Comparison of ENCODE assay signal across 18 cellular contexts in genomic region chr22:28793976-28794584, GRCh38. TPM values are rescaled to one million over a fixed set of nuclear protein-coding genes. Genes with fewer than 3 reads are reported as not detected.
DNase-seq lines count a peak whose midpoint lies in the region; ATAC-seq and TF ChIP-seq lines count a peak whose summit lies in the region.
"Had no signal": no experiment of that assay in that cellular context is flagged by ENCODE, and none has a peak within 500 bp of the region (broad histone marks: within the 10 kb centered on the region; RNA-seq: fewer than 3 reads in every experiment).

No MANE protein-coding gene starts in this region.

- peaks cover 58 to 98% (median 82%) of the 10 kb centered on the region in 11 experiments for H4K20me1 ChIP-seq in BLaER1 treated with 17β-estradiol and CSF1 and Interleukin-3, amounts not matched to agents 10 nM and 100 nM
- peaks cover 40% of the 10 kb centered on the region for H4K20me1 ChIP-seq in PC-3 (ENCODE audit: low read length)

- peak overlapping the region in 8 of 10 experiments; percentile 89 to 99 (median 95); a peak in 13 of 20 replicates for H3K4me3 ChIP-seq in BLaER1 treated with 17β-estradiol and CSF1 and Interleukin-3, amounts not matched to agents 10 nM and 100 nM
- no peak overlapping the region for H3K4me3 ChIP-seq in CD8-positive, alpha-beta memory T cell (ENCODE audit: low read length)
- H3K4me3 ChIP-seq in liver (ENCODE audit: low read depth in 1 of 3, low read length in 3 of 3) (no peak overlapping the region), PC-3 (ENCODE audit: low read length) (no peak overlapping the region), lower leg skin (ENCODE audit: low read depth, poor library complexity, severe bottlenecking) (no peak overlapping the region)
- H3K4me3 ChIP-seq: HAP-1, mucosa of descending colon, ovary, skin epidermis, tibial nerve had no signal

- BruUV-seq in PC-3 (replicated peaks; lab: Mats Ljungman, UMichigan): no TSS peak

- peak overlapping the region; percentile 76 to 97 (median 91); a peak in 21 of 22 replicates for H3K4me2 ChIP-seq in BLaER1 treated with 17β-estradiol and CSF1 and Interleukin-3, amounts not matched to agents 10 nM and 100 nM
- H3K4me2 ChIP-seq in PC-3 (ENCODE audit: low read length): no peak overlapping the region

- no peaks in the 10 kb centered on the region for H3K9me3 Mint-ChIP-seq in CD8-positive, alpha-beta memory T cell
- H3K9me3 Mint-ChIP-seq in WTC11: no peaks in the 10 kb centered on the region
- H3K9me3 Mint-ChIP-seq: activated T-cell treated with anti-CD3 and anti-CD28 coated beads, Interleukin-2, amount 50 U/mL, for 4 hours; dendritic cell treated with granulocyte-macrophage colony-stimulating factor and Interleukin-4, amounts not matched to agents 40 ng/mL and 50 ng/mL, for 4 days had no signal

- H3K27ac Mint-ChIP-seq in CD8-positive, alpha-beta memory T cell: peak overlapping the region in 6 of 8 donors; percentile 42 to 77 (median 50)
- H3K27ac Mint-ChIP-seq in WTC11: peak overlapping the region; percentile 59
- H3K27ac Mint-ChIP-seq: activated CD4-positive, alpha-beta T cell treated with anti-CD3 and anti-CD28 coated beads for 36 hours had no signal

- ATAC-seq in WTC11: no peak
- ATAC-seq in PC-3: no peak
- ATAC-seq in HG03095 (IDR thresholded peaks at IDR 0.05; ENCODE audit: unreplicated experiment): no peak
- ATAC-seq: activated CD4-positive, alpha-beta T cell treated with anti-CD3 and anti-CD28 coated beads for 36 hours; activated T-cell treated with anti-CD3 and anti-CD28 coated beads, Interleukin-2, amount 50 U/mL, for 4 hours; mucosa of descending colon had no signal

- DNase-seq in CD8-positive, alpha-beta memory T cell: no peak
- no peak for DNase-seq in WTC11 (ENCODE audit: low spot score)
- no peak for DNase-seq in PC-3
- no peak for DNase-seq in NOMO-1 treated with dmso at 0.1 percent for 144 hours (lab: John Stamatoyannopoulos, UW; ENCODE audit: unreplicated experiment)
- no peak for DNase-seq in lower leg skin (ENCODE audit: low spot score in 2 of 2)
- DNase-seq: activated CD4-positive, alpha-beta T cell treated with anti-CD3 and anti-CD28 coated beads for 36 hours; activated T-cell treated with anti-CD3 and anti-CD28 coated beads, Interleukin-2, amount 50 U/mL, for 4 hours; C1 segment of cervical spinal cord; mucosa of descending colon; NCI-H1092 treated with DMSO at 0.1 percent for 48 hours; ovary had no signal

- no peaks in the 10 kb centered on the region for H3K9me2 ChIP-seq in PC-3 (replicated peaks; ENCODE audit: low read length)

- CTCF ChIA-PET in CD8-positive, alpha-beta memory T cell (lab: Charles Lee): interaction anchor here (1.2 to 1.5 kb wide), 2 partner anchors 18 to 35 kb away, joined by 4 to 5 read pairs; no protein-coding TSS in a partner anchor
- CTCF ChIA-PET in WTC11 (lab: Charles Lee): no interaction called here
- CTCF ChIA-PET in PC-3 (lab: Charles Lee): no interaction called here

- H2AFZ ChIP-seq in PC-3 (ENCODE audit: low read length): no peak overlapping the region

- H3K4me3 Mint-ChIP-seq in CD8-positive, alpha-beta memory T cell: peak overlapping the region in 4 of 7 donors; percentile 2 to 27 (median 8)
- no peak overlapping the region for H3K4me3 Mint-ChIP-seq in WTC11
- H3K4me3 Mint-ChIP-seq: activated CD4-positive, alpha-beta T cell treated with anti-CD3 and anti-CD28 coated beads for 36 hours; activated T-cell treated with anti-CD3 and anti-CD28 coated beads, Interleukin-2, amount 50 U/mL, for 4 hours; dendritic cell treated with granulocyte-macrophage colony-stimulating factor and Interleukin-4, amounts not matched to agents 40 ng/mL and 50 ng/mL, for 4 days had no signal

- WGBS in liver: 59% methylated on average over 4 of the region's 4 CpGs
- 74 to 76% methylated on average over 4 of the region's 4 CpGs for WGBS in lower leg skin, 2 donors

- H3K4me1 ChIP-seq in BLaER1 treated with 17β-estradiol and CSF1 and Interleukin-3, amounts not matched to agents 10 nM and 100 nM: peaks cover 74 to 92% (median 83%) of the 10 kb centered on the region in 10 experiments
- peaks cover 67% of the 10 kb centered on the region for H3K4me1 ChIP-seq in CD8-positive, alpha-beta memory T cell (ENCODE audit: insufficient read depth, low read length)
- H3K4me1 ChIP-seq in liver (ENCODE audit: control insufficient read depth in 4 of 4, insufficient read depth in 4 of 4, low read length in 3 of 4): peaks cover 0 to 31% (median 13%) of the 10 kb centered on the region in 4 donors
- peaks cover 5% of the 10 kb centered on the region; the same call in 1 of the 2 replicates for H3K4me1 ChIP-seq in PC-3 (ENCODE audit: insufficient read depth, low read length)

- peaks cover 25% of the 10 kb centered on the region for H3K79me2 ChIP-seq in PC-3 (ENCODE audit: low read length)

- POLR2A ChIA-PET in CD8-positive, alpha-beta memory T cell (lab: Charles Lee): no interaction called here
- POLR2A ChIA-PET in WTC11 (lab: Charles Lee) (no interaction called here), PC-3 (lab: Charles Lee; ENCODE audit: unreplicated experiment) (no interaction called here)

- peaks cover 57 to 80% (median 63%) of the 10 kb centered on the region in 11 experiments for H3K36me3 ChIP-seq in BLaER1 treated with 17β-estradiol and CSF1 and Interleukin-3, amounts not matched to agents 10 nM and 100 nM
- peaks cover 35% of the 10 kb centered on the region for H3K36me3 ChIP-seq in CD8-positive, alpha-beta memory T cell (ENCODE audit: insufficient read depth, low read length)
- H3K36me3 ChIP-seq in liver (ENCODE audit: control insufficient read depth in 4 of 4, insufficient read depth in 3 of 4, low read depth in 1 of 4, low read length in 3 of 4): peaks cover 11 to 50% (median 40%) of the 10 kb centered on the region in 4 donors
- H3K36me3 ChIP-seq in PC-3 (ENCODE audit: low read depth, low read length): peaks cover 47% of the 10 kb centered on the region
- H3K36me3 ChIP-seq: ovary had no signal

- peak overlapping the region in 9 of 11 experiments; percentile 1 to 100 (median 99); a peak in 15 of 22 replicates for H3K27ac ChIP-seq in BLaER1 treated with 17β-estradiol and CSF1 and Interleukin-3, amounts not matched to agents 10 nM and 100 nM
- no peak overlapping the region for H3K27ac ChIP-seq in CD8-positive, alpha-beta memory T cell (ENCODE audit: low read depth, low read length)
- H3K27ac ChIP-seq in liver (ENCODE audit: low read depth in 1 of 2, low read length in 2 of 2) (peak overlapping the region; percentile 57 to 62), PC-3 (ENCODE audit: low read length) (no peak overlapping the region)
- H3K27ac ChIP-seq: ovary had no signal

- H3K9me3 ChIP-seq in BLaER1 treated with 17β-estradiol and CSF1 and Interleukin-3, amounts not matched to agents 10 nM and 100 nM (replicated peaks in 1 of 11): peaks cover 0 to 5% (median 0%) of the 10 kb centered on the region in 11 experiments; a peak in 2 of 22 replicates
- no peaks in the 10 kb centered on the region for H3K9me3 ChIP-seq in CD8-positive, alpha-beta memory T cell (ENCODE audit: low read length)
- H3K9me3 ChIP-seq in liver (ENCODE audit: control insufficient read depth in 4 of 4, low read length in 3 of 4) (no peaks in the 10 kb centered on the region), PC-3 (ENCODE audit: low read length) (no peaks in the 10 kb centered on the region)
- H3K9me3 ChIP-seq: HAP-1, mucosa of descending colon, ovary, tibial nerve had no signal

- TF ChIP-seq CTCF in WTC11 (IDR thresholded peaks at IDR 0.05) (no peak), liver (IDR thresholded peaks at IDR 0.05; ENCODE audit: low read depth, low read length, missing input control) (no peak), PC-3 (conservative IDR thresholded peaks at IDR 0.05; ENCODE audit: low read depth, low read length) (no peak), lower leg skin (IDR thresholded peaks at IDR 0.05) (no peak)

- intact Hi-C loops in PC-3 (cut with micrococcal nuclease): loop anchor here (5.0 kb wide), 1 partner anchor 248 kb away; no protein-coding TSS in a partner anchor
- intact Hi-C loops in lower leg skin (cut with DNase I; ENCODE audit: low total_unique reads): no loop called here

- H3K9ac ChIP-seq in BLaER1 treated with 17β-estradiol and CSF1 and Interleukin-3, amounts not matched to agents 10 nM and 100 nM: peak overlapping the region; percentile 27 to 100 (median 99); a peak in 18 of 22 replicates
- peak overlapping the region in 1 of 2 donors; percentile 43 for H3K9ac ChIP-seq in liver (ENCODE audit: low read depth in 1 of 2, low read length in 2 of 2)
- no peak overlapping the region for H3K9ac ChIP-seq in PC-3 (ENCODE audit: low read length)

- peaks cover 72 to 88% (median 84%) of the 10 kb centered on the region in 3 donors for H3K4me1 Mint-ChIP-seq in CD8-positive, alpha-beta memory T cell
- peaks cover 10% of the 10 kb centered on the region for H3K4me1 Mint-ChIP-seq in WTC11

- H3K27me3 Mint-ChIP-seq in CD8-positive, alpha-beta memory T cell: no peaks in the 10 kb centered on the region
- no peaks in the 10 kb centered on the region for H3K27me3 Mint-ChIP-seq in WTC11 (ENCODE audit: low read depth)
- H3K27me3 Mint-ChIP-seq: activated CD4-positive, alpha-beta T cell treated with anti-CD3 and anti-CD28 coated beads for 36 hours; dendritic cell treated with granulocyte-macrophage colony-stimulating factor and Interleukin-4, amounts not matched to agents 40 ng/mL and 50 ng/mL, for 4 days had no signal

- peaks cover 25 to 58% (median 33%) of the 10 kb centered on the region in 3 donors for H3K36me3 Mint-ChIP-seq in CD8-positive, alpha-beta memory T cell
- peaks cover 61% of the 10 kb centered on the region for H3K36me3 Mint-ChIP-seq in WTC11

- TF ChIP-seq POLR2A in lower leg skin (IDR thresholded peaks at IDR 0.05): no peak

- no peaks in the 10 kb centered on the region; a peak in 1 of 22 replicates for H3K27me3 ChIP-seq in BLaER1 treated with 17β-estradiol and CSF1 and Interleukin-3, amounts not matched to agents 10 nM and 100 nM
- no peaks in the 10 kb centered on the region for H3K27me3 ChIP-seq in CD8-positive, alpha-beta memory T cell (ENCODE audit: insufficient read depth, low read length, poor library complexity, severe bottlenecking)
- H3K27me3 ChIP-seq in liver (ENCODE audit: control insufficient read depth in 4 of 4, insufficient read depth in 4 of 4, low read length in 3 of 4): no peaks in the 10 kb centered on the region
- H3K27me3 ChIP-seq in PC-3 (ENCODE audit: low read length): no peaks in the 10 kb centered on the region
- H3K27me3 ChIP-seq: ovary, tibial nerve had no signal

- TF ChIP-seq RAD21 in liver (IDR thresholded peaks at IDR 0.05): no peak

- H3F3A ChIP-seq in PC-3 (ENCODE audit: low read length, unreplicated experiment): peaks cover 6% of the 10 kb centered on the region

RNA-seq across cellular contexts. Expression of gene XBP1, which starts 6.3 kb away (rescaled TPM):
- total RNA-seq in CD8-positive, alpha-beta memory T cell: 10 to 100 TPM; 67.3 to 71.4 TPM
- 395 TPM for polyA plus RNA-seq in CD8-positive, alpha-beta memory T cell
- 104 to 127 TPM (median 107 TPM) in 3 replicates for total RNA-seq in WTC11 (2021)
- 100 to 1,000 TPM; 597 to 613 TPM for total RNA-seq in liver
- polyA plus RNA-seq in liver: 100 to 1,000 TPM; 303 to 705 TPM
- total RNA-seq in PC-3 (2014; rRNA removed): 125 and 191 TPM in 2 replicates
- 100 to 1,000 TPM; 128 to 256 (median 191) TPM for total RNA-seq in lower leg skin

RNA-seq across cellular contexts. Expression of gene CCDC117, which starts 21.6 kb away (rescaled TPM):
- total RNA-seq in CD8-positive, alpha-beta memory T cell: 10 to 100 TPM; 20.9 to 24.6 TPM
- polyA plus RNA-seq in CD8-positive, alpha-beta memory T cell: 11.2 TPM
- total RNA-seq in WTC11 (2021) (39.0 to 47.4 TPM (median 46.9 TPM) in 3 replicates), liver (10 to 100 TPM; 23.2 to 24.0 TPM), PC-3 (2014; rRNA removed) (7.1 and 18.8 TPM in 2 replicates), lower leg skin (10 to 100 TPM; 15.1 to 20.8 (median 16.7) TPM)
- 1 to 10 TPM; 8.1 to 9.3 TPM for polyA plus RNA-seq in liver

RNA-seq across cellular contexts. Expression of gene HSCB, which starts 52.2 kb away (rescaled TPM):
- 10 to 100 TPM; 10.9 to 12.6 TPM for total RNA-seq in CD8-positive, alpha-beta memory T cell
- polyA plus RNA-seq in CD8-positive, alpha-beta memory T cell: 14.6 TPM
- 17.1 to 19.2 TPM (median 17.1 TPM) in 3 replicates for total RNA-seq in WTC11 (2021)
- 10 to 100 TPM; 12.2 to 14.0 TPM for total RNA-seq in liver
- polyA plus RNA-seq in liver: 10 to 100 TPM; 16.2 to 22.1 TPM
- total RNA-seq in PC-3 (2014; rRNA removed): 13.9 and 14.1 TPM in 2 replicates
- 10 to 100 TPM; 17.5 to 27.0 (median 21.4) TPM for total RNA-seq in lower leg skin

RNA-seq across cellular contexts. Expression of gene CHEK2, which starts 52.5 kb away (rescaled TPM):
- total RNA-seq in CD8-positive, alpha-beta memory T cell: 1 to 10 TPM; 4.5 to 7.7 TPM
- 5.2 TPM for polyA plus RNA-seq in CD8-positive, alpha-beta memory T cell
- total RNA-seq in WTC11 (2021) (120 to 126 TPM (median 124 TPM) in 3 replicates), liver (10 to 100 TPM in 1 of 2 donors, 1 to 10 TPM in 1; 2.8 to 10.6 TPM), PC-3 (2014; rRNA removed) (21.0 and 23.7 TPM in 2 replicates), lower leg skin (10 to 100 TPM in 1 of 4 donors, 1 to 10 TPM in 3; 3.3 to 12.2 (median 6.1) TPM)
- polyA plus RNA-seq in liver: 1 to 10 TPM; 1.4 to 2.7 TPM

Comparison
In these comparisons a context has a peak if more than half of its experiments do, and no peak if none do; other contexts are left out.
1. H3K27ac ChIP-seq: peak in BLaER1 treated with 17β-estradiol and CSF1 and Interleukin-3, amounts not matched to agents 10 nM and 100 nM (9 of 11) and liver (2 of 2); none in CD8-positive, alpha-beta memory T cell (single experiment) and PC-3 (single experiment).
2. H3K4me3 ChIP-seq: peak in BLaER1 treated with 17β-estradiol and CSF1 and Interleukin-3, amounts not matched to agents 10 nM and 100 nM (8 of 10); none in CD8-positive, alpha-beta memory T cell (single experiment), liver (0 of 3), PC-3 (single experiment) and lower leg skin (single experiment).